ENCODE assay signal across 7 cellular contexts in the genomic region with DNA sequence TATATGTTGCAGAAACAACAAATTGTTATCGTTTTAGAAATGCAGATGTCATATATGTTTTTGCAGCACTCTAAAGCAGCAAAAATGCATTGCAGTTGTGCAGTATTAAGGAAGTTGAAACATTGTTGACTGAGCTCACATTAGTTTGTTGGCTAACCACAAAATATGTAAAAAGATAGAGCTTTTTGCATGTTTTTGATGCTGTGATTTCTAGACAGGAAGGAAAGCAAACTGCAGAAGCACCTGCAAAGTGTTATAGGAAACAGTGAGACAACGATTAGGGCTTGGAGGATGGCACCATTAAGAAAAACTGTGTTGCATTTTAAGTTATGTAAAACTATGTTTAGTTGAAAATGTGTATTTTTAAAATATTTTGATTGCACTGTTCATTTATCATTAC.
DNase-seq lines count a peak whose midpoint lies in the region; ATAC-seq and TF ChIP-seq lines count a peak whose summit lies in the region.
"Not testable (repeated sequence)": the region's sequence is repeated elsewhere in the genome, so short reads cannot be mapped to it uniquely, and the experiment has no call there.

No MANE protein-coding gene starts in this region.

- H3F3A ChIP-seq in MM.1S (ENCODE audit: insufficient read depth, low read length), result not testable (repeated sequence)

- not testable (repeated sequence) for H2AFZ ChIP-seq in MM.1S (ENCODE audit: low read length)

- TF ChIP-seq CTCF in CD8-positive, alpha-beta T cell (IDR thresholded peaks at IDR 0.05); MM.1S (IDR thresholded peaks at IDR 0.05; ENCODE audit: low read length): not testable (repeated sequence)

- DNase-seq in CD8-positive, alpha-beta T cell, result peak in 1 of 7 experiments; percentile 26
- DNase-seq in MM.1S (peak; percentile 33), T follicular helper cell (ENCODE audit: low read depth) (peak; percentile 2)
- not testable (repeated sequence) for DNase-seq in activated CD4-positive, alpha-beta memory T cell treated with anti-CD3 and anti-CD28 coated beads for 36 hours; activated naive CD4-positive, alpha-beta T cell treated with anti-CD3 and anti-CD28 coated beads, Interleukin-2, amount 10 ng/mL, durations not matched to agents 7 days and 5 days; effector memory CD4-positive, alpha-beta T cell
- peak in 6 of 10 donors; percentile 17 to 73 (median 44) for DNase-seq in naive thymus-derived CD8-positive, alpha-beta T cell

- H3K36me3 ChIP-seq in CD8-positive, alpha-beta T cell (ENCODE audit: insufficient read depth, low read length); MM.1S (replicated peaks; ENCODE audit: insufficient read depth, low read length); effector memory CD4-positive, alpha-beta T cell (ENCODE audit: control insufficient read depth, insufficient read depth, low read length): not testable (repeated sequence)

- H3K4me1 Mint-ChIP-seq in CD8-positive, alpha-beta T cell (ENCODE audit: low read depth), result peaks cover 67% of the 10 kb centered on the region
- H3K4me1 Mint-ChIP-seq in activated CD4-positive, alpha-beta memory T cell treated with anti-CD3 and anti-CD28 coated beads for 36 hours (ENCODE audit: low read depth), result peaks cover 50% of the 10 kb centered on the region
- peaks cover 38% of the 10 kb centered on the region for H3K4me1 Mint-ChIP-seq in activated naive CD4-positive, alpha-beta T cell treated with anti-CD3 and anti-CD28 coated beads, Interleukin-2, amount 10 ng/mL, durations not matched to agents 7 days and 5 days
- H3K4me1 Mint-ChIP-seq in naive thymus-derived CD8-positive, alpha-beta T cell, result peaks cover 17 to 48% (median 43%) of the 10 kb centered on the region in 4 donors

- H3K9me2 ChIP-seq in MM.1S (replicated peaks; ENCODE audit: insufficient read depth, low read length), result not testable (repeated sequence)

- not testable (repeated sequence) for H3K79me2 ChIP-seq in MM.1S (ENCODE audit: low read length)

- H3K36me3 Mint-ChIP-seq in CD8-positive, alpha-beta T cell; activated CD4-positive, alpha-beta memory T cell treated with anti-CD3 and anti-CD28 coated beads for 36 hours; naive thymus-derived CD8-positive, alpha-beta T cell: not testable (repeated sequence)
- H3K36me3 Mint-ChIP-seq in activated naive CD4-positive, alpha-beta T cell treated with anti-CD3 and anti-CD28 coated beads, Interleukin-2, amount 10 ng/mL, durations not matched to agents 7 days and 5 days, result peaks cover 19% of the 10 kb centered on the region

- H3K4me1 ChIP-seq in CD8-positive, alpha-beta T cell (ENCODE audit: insufficient read depth, low read length), result peaks cover 28% of the 10 kb centered on the region
- not testable (repeated sequence) for H3K4me1 ChIP-seq in MM.1S (ENCODE audit: low read length)
- H3K4me1 ChIP-seq in effector memory CD4-positive, alpha-beta T cell (ENCODE audit: control insufficient read depth, insufficient read depth, low read length, poor library complexity, severe bottlenecking), result peaks cover 16% of the 10 kb centered on the region

- not testable (repeated sequence) for H3K4me2 ChIP-seq in MM.1S (ENCODE audit: low read depth, low read length)

- CTCF ChIA-PET in CD8-positive, alpha-beta T cell (lab: Charles Lee), result interaction anchor here (1.0 to 1.6 kb wide), 2 partner anchors 32 to 35 kb away, joined by 3 to 6 read pairs; no protein-coding TSS in a partner anchor
- CTCF ChIA-PET in activated CD4-positive, alpha-beta memory T cell treated with anti-CD3 and anti-CD28 coated beads for 36 hours (lab: Charles Lee), result not testable (repeated sequence)
- CTCF ChIA-PET in activated naive CD4-positive, alpha-beta T cell treated with anti-CD3 and anti-CD28 coated beads, Interleukin-2, amount 10 ng/mL, durations not matched to agents 7 days and 5 days (lab: Charles Lee), result interaction anchor here (0.8 kb wide), 1 partner anchor 13 kb away, joined by 3 read pairs; no protein-coding TSS in a partner anchor

- ATAC-seq in CD8-positive, alpha-beta T cell, result peak; percentile 87
- ATAC-seq in naive thymus-derived CD8-positive, alpha-beta T cell, result peak; percentile 93 to 95

- H3K27me3 ChIP-seq in CD8-positive, alpha-beta T cell (ENCODE audit: insufficient read depth, low read length); MM.1S (replicated peaks; ENCODE audit: insufficient read depth, low read length); effector memory CD4-positive, alpha-beta T cell (replicated peaks; ENCODE audit: control insufficient read depth, insufficient read depth, low read length, poor library complexity, severe bottlenecking): not testable (repeated sequence)

- peak overlapping the region; percentile 74 for H3K27ac Mint-ChIP-seq in CD8-positive, alpha-beta T cell
- peak overlapping the region; percentile 31 for H3K27ac Mint-ChIP-seq in activated CD4-positive, alpha-beta memory T cell treated with anti-CD3 and anti-CD28 coated beads for 36 hours
- H3K27ac Mint-ChIP-seq in activated naive CD4-positive, alpha-beta T cell treated with anti-CD3 and anti-CD28 coated beads, Interleukin-2, amount 10 ng/mL, durations not matched to agents 7 days and 5 days, result peak overlapping the region; percentile 50
- peak overlapping the region in 8 of 10 donors; percentile 3 to 90 (median 68) for H3K27ac Mint-ChIP-seq in naive thymus-derived CD8-positive, alpha-beta T cell

- H3K27me3 Mint-ChIP-seq in CD8-positive, alpha-beta T cell (ENCODE audit: low read depth); activated CD4-positive, alpha-beta memory T cell treated with anti-CD3 and anti-CD28 coated beads for 36 hours; activated naive CD4-positive, alpha-beta T cell treated with anti-CD3 and anti-CD28 coated beads, Interleukin-2, amount 10 ng/mL, durations not matched to agents 7 days and 5 days; naive thymus-derived CD8-positive, alpha-beta T cell: not testable (repeated sequence)

- not testable (repeated sequence) for H3K9me3 ChIP-seq in CD8-positive, alpha-beta T cell (ENCODE audit: low read length); MM.1S (replicated peaks; ENCODE audit: insufficient read depth, low read length); effector memory CD4-positive, alpha-beta T cell (ENCODE audit: control insufficient read depth, low read length)

- not testable (repeated sequence) for H3K4me3 ChIP-seq in CD8-positive, alpha-beta T cell (ENCODE audit: low read depth, low read length); MM.1S (ENCODE audit: low read length); effector memory CD4-positive, alpha-beta T cell (ENCODE audit: insufficient read depth, low read depth, low read length, poor library complexity, severe bottlenecking)

- POLR2A ChIA-PET in CD8-positive, alpha-beta T cell (lab: Charles Lee), result interaction anchor here (1.0 to 1.8 kb wide), 2 partner anchors 12 to 32 kb away, joined by 3 to 8 read pairs; no protein-coding TSS in a partner anchor
- POLR2A ChIA-PET in activated CD4-positive, alpha-beta memory T cell treated with anti-CD3 and anti-CD28 coated beads for 36 hours (lab: Charles Lee), result not testable (repeated sequence)
- POLR2A ChIA-PET in naive thymus-derived CD8-positive, alpha-beta T cell (lab: Charles Lee), result interaction anchor here (1.2 to 4.2 kb wide), 2 partner anchors 32 to 35 kb away, joined by 4 to 18 read pairs; no protein-coding TSS in a partner anchor

- intact Hi-C loops in CD8-positive, alpha-beta T cell (cut with DNase I, micrococcal nuclease), result loop anchor here (2.0 to 10.0 kb wide), 4 partner anchors 34 to 97 kb away; no protein-coding TSS in a partner anchor
- intact Hi-C loops in activated CD4-positive, alpha-beta memory T cell treated with anti-CD3 and anti-CD28 coated beads for 36 hours (cut with micrococcal nuclease), result not testable (repeated sequence)

- H4K20me1 ChIP-seq in MM.1S (ENCODE audit: insufficient read depth, low read length), result not testable (repeated sequence)

- not testable (repeated sequence) for H3K27ac ChIP-seq in CD8-positive, alpha-beta T cell (ENCODE audit: low read depth, low read length); MM.1S (ENCODE audit: low read length)
- H3K27ac ChIP-seq in effector memory CD4-positive, alpha-beta T cell (ENCODE audit: insufficient read depth, low read length, poor library complexity, severe bottlenecking), result peak overlapping the region; percentile 7

- H3K4me3 Mint-ChIP-seq in CD8-positive, alpha-beta T cell; activated CD4-positive, alpha-beta memory T cell treated with anti-CD3 and anti-CD28 coated beads for 36 hours; activated naive CD4-positive, alpha-beta T cell treated with anti-CD3 and anti-CD28 coated beads, Interleukin-2, amount 10 ng/mL, durations not matched to agents 7 days and 5 days: not testable (repeated sequence)
- H3K4me3 Mint-ChIP-seq in naive thymus-derived CD8-positive, alpha-beta T cell, result peak overlapping the region in 8 of 10 donors; percentile 1 to 83 (median 38)

- not testable (repeated sequence) for H3K9me3 Mint-ChIP-seq in CD8-positive, alpha-beta T cell; activated CD4-positive, alpha-beta memory T cell treated with anti-CD3 and anti-CD28 coated beads for 36 hours; activated naive CD4-positive, alpha-beta T cell treated with anti-CD3 and anti-CD28 coated beads, Interleukin-2, amount 10 ng/mL, durations not matched to agents 7 days and 5 days; naive thymus-derived CD8-positive, alpha-beta T cell

- H3K9ac ChIP-seq in MM.1S (ENCODE audit: low read length), result not testable (repeated sequence)
